12 cellular contexts compared by ENCODE assay signal in genomic region chr7:17646181-17646956, GRCh38.
DNase-seq lines count a peak whose midpoint lies in the region; ATAC-seq, FAIRE-seq and TF ChIP-seq lines count a peak whose summit lies in the region.
"Had no signal": no experiment of that assay in that cellular context is flagged by ENCODE, and none has a peak within 500 bp of the region (broad histone marks: within the 10 kb centered on the region; RNA-seq: fewer than 3 reads in every experiment).

No MANE protein-coding gene starts in this region.

- peaks cover 11% of the 10 kb centered on the region for H3K9me3 ChIP-seq in HepG2 (ENCODE audit: low read length)

- ATAC-seq in HepG2 (no peak), GM19328 (IDR thresholded peaks at IDR 0.05; ENCODE audit: unreplicated experiment) (no peak)

- H3K79me2 ChIP-seq in KMS-11 (ENCODE audit: insufficient read depth, low read depth) (no peaks in the 10 kb centered on the region), HepG2 (ENCODE audit: insufficient read depth, low read length) (no peaks in the 10 kb centered on the region)

- WGBS in HepG2 (ENCODE audit: low lambda C conversion rate), result 24% methylated on average over 5 of the region's 5 CpGs

- TF ChIP-seq CTCF in BJ (IDR thresholded peaks at IDR 0.05; ENCODE audit: insufficient read depth, low read depth, low read length), result peak; percentile 47
- 0 out of 2 replicates have a peak, but pooled peaks have one; percentile 11 for TF ChIP-seq CTCF in KMS-11 (conservative IDR thresholded peaks at IDR 0.05; ENCODE audit: low read depth, low read length)
- peak; percentile 48 for TF ChIP-seq CTCF in brain microvascular endothelial cell (IDR thresholded peaks at IDR 0.05; ENCODE audit: low read depth, low read length, missing control alignments)
- TF ChIP-seq CTCF in HepG2 (CRISPR knock-in tag; IDR thresholded peaks at IDR 0.05), result peak; percentile 44

- H3K36me3 ChIP-seq in BJ (ENCODE audit: control insufficient read depth, insufficient read depth, low read length), result no peaks in the 10 kb centered on the region
- no peaks in the 10 kb centered on the region for H3K36me3 ChIP-seq in KMS-11 (ENCODE audit: insufficient read depth)
- no peaks in the 10 kb centered on the region for H3K36me3 ChIP-seq in brain microvascular endothelial cell (replicated peaks)
- no peaks in the 10 kb centered on the region for H3K36me3 ChIP-seq in HepG2 (replicated peaks in 1 of 2; ENCODE audit: control insufficient read depth in 1 of 2, insufficient read depth in 2 of 2, low read length in 2 of 2)

- TF ChIP-seq RAD21 in HepG2 (CRISPR knock-in tag; IDR thresholded peaks at IDR 0.05), result no peak

- POLR2A ChIA-PET in BJ (lab: Charles Lee) (no interaction called here), HepG2 (lab: Yijun Ruan, JAX) (no interaction called here)

- TF ChIP-seq EP300 in HepG2 (IDR thresholded peaks at IDR 0.05; ENCODE audit: low read depth in 2 of 2, low read length in 2 of 2), result no peak
- no peak for TF ChIP-seq EP300 in HepG2 (CRISPR knock-in tag; IDR thresholded peaks at IDR 0.05; ENCODE audit: borderline replicate concordance)

- no peak for FAIRE-seq in HepG2 (lab: Jason Lieb, UNC)

- intact Hi-C loops in HepG2 (cut with micrococcal nuclease; ENCODE audit: unreplicated experiment), result loop anchor here (1.0 to 10.0 kb wide), 4 partner anchors 102 to 720 kb away; no protein-coding TSS in a partner anchor

- H3K4me3 ChIP-seq in BJ (ENCODE audit: low read depth, low read length) (no peak overlapping the region), KMS-11 (IDR thresholded peaks at IDR 0.05; ENCODE audit: insufficient read depth, low read depth, low read length) (no peak overlapping the region), brain microvascular endothelial cell (ENCODE audit: low read depth, low read length) (no peak overlapping the region), HepG2 (replicated peaks in 1 of 3; ENCODE audit: insufficient read depth in 1 of 3, low read depth in 2 of 3, low read length in 3 of 3) (no peak overlapping the region)

- no peaks in the 10 kb centered on the region for H3K27me3 ChIP-seq in BJ (ENCODE audit: control insufficient read depth, insufficient read depth, low read length)
- H3K27me3 ChIP-seq in KMS-11 (ENCODE audit: insufficient read depth, low read depth), result no peaks in the 10 kb centered on the region; the same call in 1 of the 2 replicates
- no peaks in the 10 kb centered on the region for H3K27me3 ChIP-seq in brain microvascular endothelial cell (replicated peaks)
- H3K27me3 ChIP-seq in HepG2 (ENCODE audit: control insufficient read depth in 1 of 2, insufficient read depth in 2 of 2, low read length in 2 of 2), result no peaks in the 10 kb centered on the region; a peak in 1 of 5 replicates

- in situ Hi-C loops in brain microvascular endothelial cell (cut with HindIII; ENCODE audit: low pct_ligation_motif_present, low sequenced_read_pairs), result no loop called here
- in situ Hi-C loops in HepG2 (cut with HindIII; ENCODE audit: extremely low pct_ligation_motif_present, low pct_unique_long_range_greater_than_20kb), result no loop called here

- H4K20me1 ChIP-seq in KMS-11 (ENCODE audit: insufficient read depth), result no peaks in the 10 kb centered on the region
- no peaks in the 10 kb centered on the region for H4K20me1 ChIP-seq in HepG2 (ENCODE audit: insufficient read depth, low read length)

- H3K4me2 ChIP-seq in KMS-11 (no peak overlapping the region), HepG2 (ENCODE audit: low read depth, low read length) (no peak overlapping the region)

- peaks cover 6% of the 10 kb centered on the region for H3K4me1 ChIP-seq in KMS-11 (ENCODE audit: low read depth, poor library complexity, severe bottlenecking)
- H3K4me1 ChIP-seq in HepG2 (ENCODE audit: insufficient read depth, low read length), result no peaks in the 10 kb centered on the region

- CTCF ChIA-PET in BJ (lab: Yijun Ruan, JAX) (interaction anchor here (0.6 to 3.2 kb wide), 14 partner anchors 11 to 1208 kb away, joined by 3 to 18 read pairs (median 4); no protein-coding TSS in a partner anchor), HepG2 (lab: Yijun Ruan, JAX; ENCODE audit: low intra/inter-chr PET ratio, low total read pairs) (interaction anchor here (0.7 kb wide), 1 partner anchor 755 kb away, joined by 4 read pairs; no protein-coding TSS in a partner anchor)

- no peak overlapping the region for H3K9ac ChIP-seq in KMS-11
- no peak overlapping the region for H3K9ac ChIP-seq in HepG2 (ENCODE audit: insufficient read depth, low read depth, low read length)

- DNase-seq in BJ (ENCODE audit: low read depth), result no peak
- no peak for DNase-seq in brain microvascular endothelial cell
- no peak for DNase-seq in HepG2 (ENCODE audit: low spot score)
- DNase-seq in stimulated activated CD4-positive, alpha-beta T cell treated with anti-CD3 and anti-CD28 coated beads, Interleukin-12 subunit alpha, Interleukin-12 subunit beta, amount 100 ng/mL, for 4 hours, result no peak
- no peak for DNase-seq in activated CD4-positive, alpha-beta T cell treated with anti-CD3 and anti-CD28 coated beads, Interleukin-2, amount 50 U/mL, for 4 hours
- no peak for DNase-seq in NCI-H526 treated with DMSO at 0.1 percent for 48 hours (lab: John Stamatoyannopoulos, UW)
- DNase-seq: activated naive CD8-positive, alpha-beta T cell treated with anti-CD3 and anti-CD28 coated beads, Interleukin-2, amount 10 ng/mL, durations not matched to agents 7 days and 5 days; naive B cell; RPMI8226; stimulated activated naive CD4-positive, alpha-beta T cell had no signal

- no TSS peak for BruUV-seq in HepG2 (replicated peaks; lab: Mats Ljungman, UMichigan)

- H2AFZ ChIP-seq in KMS-11 (ENCODE audit: low read depth) (no peak overlapping the region), HepG2 (ENCODE audit: low read length) (no peak overlapping the region)

- H3K27ac ChIP-seq in KMS-11 (no peak overlapping the region), brain microvascular endothelial cell (no peak overlapping the region), HepG2 (ENCODE audit: extremely low read length, insufficient read depth, low read length) (no peak overlapping the region)

- TF ChIP-seq POLR2A in HepG2 (IDR thresholded peaks at IDR 0.05; ENCODE audit: insufficient read depth in 1 of 2, low read depth in 2 of 2, low read length in 2 of 2), result no peak

TF ChIP-seq in HepG2, 621 proteins besides CTCF, POLR2A, EP300 and RAD21 (continues in another document):
- no peak for TF ChIP-seq ELK4 (CRISPR knock-in tag; IDR thresholded peaks at IDR 0.05; ENCODE audit: borderline replicate concordance)
- TF ChIP-seq, protein P1, sequence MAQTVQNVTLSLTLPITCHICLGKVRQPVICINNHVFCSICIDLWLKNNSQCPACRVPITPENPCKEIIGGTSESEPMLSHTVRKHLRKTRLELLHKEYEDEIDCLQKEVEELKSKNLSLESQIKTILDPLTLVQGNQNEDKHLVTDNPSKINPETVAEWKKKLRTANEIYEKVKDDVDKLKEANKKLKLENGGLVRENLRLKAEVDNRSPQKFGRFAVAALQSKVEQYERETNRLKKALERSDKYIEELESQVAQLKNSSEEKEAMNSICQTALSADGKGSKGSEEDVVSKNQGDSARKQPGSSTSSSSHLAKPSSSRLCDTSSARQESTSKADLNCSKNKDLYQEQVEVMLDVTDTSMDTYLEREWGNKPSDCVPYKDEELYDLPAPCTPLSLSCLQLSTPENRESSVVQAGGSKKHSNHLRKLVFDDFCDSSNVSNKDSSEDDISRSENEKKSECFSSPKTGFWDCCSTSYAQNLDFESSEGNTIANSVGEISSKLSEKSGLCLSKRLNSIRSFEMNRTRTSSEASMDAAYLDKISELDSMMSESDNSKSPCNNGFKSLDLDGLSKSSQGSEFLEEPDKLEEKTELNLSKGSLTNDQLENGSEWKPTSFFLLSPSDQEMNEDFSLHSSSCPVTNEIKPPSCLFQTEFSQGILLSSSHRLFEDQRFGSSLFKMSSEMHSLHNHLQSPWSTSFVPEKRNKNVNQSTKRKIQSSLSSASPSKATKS (CRISPR knock-in tag; IDR thresholded peaks at IDR 0.05), result no peak
- TF ChIP-seq ZNF414 (CRISPR knock-in tag; IDR thresholded peaks at IDR 0.05), result no peak
- no peak for TF ChIP-seq SOX6 (IDR thresholded peaks at IDR 0.05)
- no peak for TF ChIP-seq SOX6 (CRISPR knock-in tag; IDR thresholded peaks at IDR 0.05)
- peak; percentile 40; the same call in 1 of the 2 replicates for TF ChIP-seq ZNF362 (CRISPR knock-in tag; IDR thresholded peaks at IDR 0.05; ENCODE audit: borderline replicate concordance)
- no peak for TF ChIP-seq EEA1 (CRISPR knock-in tag; IDR thresholded peaks at IDR 0.05; ENCODE audit: borderline replicate concordance)
- TF ChIP-seq SMC3 (IDR thresholded peaks at IDR 0.05; ENCODE audit: low read length), result peak; percentile 38
- TF ChIP-seq STAG1 (CRISPR knock-in tag; IDR thresholded peaks at IDR 0.05), result peak; percentile 64
